25 cellular contexts compared by ENCODE assay signal in genomic region chr12:18259906-18260682, GRCh38. TPM values are rescaled to one million over a fixed set of nuclear protein-coding genes. Genes with fewer than 3 reads are reported as not detected.
DNase-seq lines count a peak whose midpoint lies in the region; ATAC-seq and TF ChIP-seq lines count a peak whose summit lies in the region.
"Had no signal": no experiment of that assay in that cellular context is flagged by ENCODE, and none has a peak within 500 bp of the region (broad histone marks: within the 10 kb centered on the region; RNA-seq: fewer than 3 reads in every experiment).

No MANE protein-coding gene starts in this region.

- H3K9me3 ChIP-seq in body of pancreas (no peaks in the 10 kb centered on the region), endocrine pancreas (ENCODE audit: control insufficient read depth, low read length) (no peaks in the 10 kb centered on the region), right lobe of liver (no peaks in the 10 kb centered on the region), suprapubic skin (no peaks in the 10 kb centered on the region)
- H3K9me3 ChIP-seq: A549; BLaER1 treated with 17β-estradiol and CSF1 and Interleukin-3, amounts not matched to agents 10 nM and 100 nM; Caco-2 had no signal

- H3K4me1 ChIP-seq in body of pancreas (no peaks in the 10 kb centered on the region), endocrine pancreas (ENCODE audit: control insufficient read depth, insufficient read depth, low read length) (no peaks in the 10 kb centered on the region), right lobe of liver (peaks cover 0 to 26% (median 7%) of the 10 kb centered on the region in 4 donors), suprapubic skin (peaks cover 13% of the 10 kb centered on the region)
- H3K4me1 ChIP-seq: A549; BLaER1 treated with 17β-estradiol and CSF1 and Interleukin-3, amounts not matched to agents 10 nM and 100 nM; Caco-2 had no signal

- H3K4me3 ChIP-seq in body of pancreas: no peak overlapping the region
- peak overlapping the region; percentile 49 for H3K4me3 ChIP-seq in endocrine pancreas (ENCODE audit: control insufficient read depth, insufficient read depth, low read length)
- no peak overlapping the region for H3K4me3 ChIP-seq in right lobe of liver
- no peak overlapping the region for H3K4me3 ChIP-seq in suprapubic skin
- H3K4me3 ChIP-seq in coronary artery: no peak overlapping the region
- H3K4me3 ChIP-seq: A549; BLaER1 treated with 17β-estradiol and CSF1 and Interleukin-3, amounts not matched to agents 10 nM and 100 nM; GM23338 had no signal

- H3K27me3 ChIP-seq in body of pancreas (no peaks in the 10 kb centered on the region), endocrine pancreas (ENCODE audit: control insufficient read depth, insufficient read depth, low read length) (no peaks in the 10 kb centered on the region), right lobe of liver (no peaks in the 10 kb centered on the region), suprapubic skin (no peaks in the 10 kb centered on the region)
- H3K27me3 ChIP-seq: BLaER1 treated with 17β-estradiol and CSF1 and Interleukin-3, amounts not matched to agents 10 nM and 100 nM had no signal

- ATAC-seq in body of pancreas (peak; percentile 51), right lobe of liver (peak; percentile 70 to 88 (median 81)), GM19351 (IDR thresholded peaks at IDR 0.05; ENCODE audit: unreplicated experiment) (no peak)
- ATAC-seq: A549, GM23338 had no signal

- DNase-seq in body of pancreas: no peak
- no peak for DNase-seq in right lobe of liver
- DNase-seq in suprapubic skin (ENCODE audit: low spot score in 2 of 2): no peak
- no peak for DNase-seq in occipital lobe (lab: John Stamatoyannopoulos, UW)
- DNase-seq in coronary artery (ENCODE audit: low spot score): no peak
- DNase-seq: AML-193; Caco-2; CD4-positive, alpha-beta T cell; H9; IMR-90; KG1; MM.1S; NCI-H2029; NCI-H446; NCI-H526; NCI-H82; NK-92 treated with Interleukin-12 subunit alpha and Interleukin-12 subunit beta, amount 100 ng/mL, for 24 hours; SHP77 had no signal

- TF ChIP-seq POLR2A in body of pancreas (IDR thresholded peaks at IDR 0.05) (no peak), right lobe of liver (IDR thresholded peaks at IDR 0.05) (no peak), suprapubic skin (IDR thresholded peaks at IDR 0.05) (no peak)

- TF ChIP-seq CTCF in body of pancreas (IDR thresholded peaks at IDR 0.05): no peak
- TF ChIP-seq CTCF in right lobe of liver (IDR thresholded peaks at IDR 0.05): no peak
- no peak for TF ChIP-seq CTCF in suprapubic skin (IDR thresholded peaks at IDR 0.05)
- no peak for TF ChIP-seq CTCF in coronary artery (IDR thresholded peaks at IDR 0.05)

- no peaks in the 10 kb centered on the region for H3K36me3 ChIP-seq in body of pancreas (replicated peaks in 1 of 2; ENCODE audit: insufficient read depth in 1 of 2, low read depth in 2 of 2)
- no peaks in the 10 kb centered on the region for H3K36me3 ChIP-seq in endocrine pancreas (ENCODE audit: control insufficient read depth, insufficient read depth, low read length)
- no peaks in the 10 kb centered on the region for H3K36me3 ChIP-seq in right lobe of liver
- no peaks in the 10 kb centered on the region for H3K36me3 ChIP-seq in suprapubic skin
- H3K36me3 ChIP-seq: BLaER1 treated with 17β-estradiol and CSF1 and Interleukin-3, amounts not matched to agents 10 nM and 100 nM had no signal

- H3K27ac ChIP-seq in body of pancreas (peak overlapping the region in 2 of 4 donors; percentile 16 to 62), right lobe of liver (peak overlapping the region in 1 of 3 donors; percentile 70), suprapubic skin (peak overlapping the region; percentile 80), coronary artery (no peak overlapping the region)
- H3K27ac ChIP-seq: A549; BLaER1 treated with 17β-estradiol and CSF1 and Interleukin-3, amounts not matched to agents 10 nM and 100 nM; RWPE1 had no signal

- 20 to 30% methylated on average over 1 of the region's 1 CpG for WGBS in body of pancreas, 2 donors
- 5% methylated on average over 1 of the region's 1 CpG for WGBS in right lobe of liver (ENCODE audit: insufficient coverage, low coverage, low lambda C conversion rate, missing lambda C conversion rate)
- 92% methylated on average over 1 of the region's 1 CpG for WGBS in suprapubic skin

- no peak overlapping the region for H3K9ac ChIP-seq in endocrine pancreas (ENCODE audit: control insufficient read depth, insufficient read depth, low read length)
- H3K9ac ChIP-seq: BLaER1 treated with 17β-estradiol and CSF1 and Interleukin-3, amounts not matched to agents 10 nM and 100 nM had no signal

- intact Hi-C loops in body of pancreas (cut with DNase I): no loop called here
- intact Hi-C loops in right lobe of liver (cut with DNase I): no loop called here

- TF ChIP-seq EP300 in suprapubic skin (IDR thresholded peaks at IDR 0.05): no peak

RNA-seq across cellular contexts. Expression of gene PIK3C2G, which starts 1.2 kb away (rescaled TPM):
- total RNA-seq in body of pancreas (10 to 100 TPM in 1 of 2 donors, 1 to 10 TPM in 1; 2.9 to 13.5 TPM), right lobe of liver (10 to 100 TPM; 12.5 to 30.5 (median 24.8) TPM), suprapubic skin (10 to 100 TPM; 23.6 to 80.5 (median 37.1) TPM), occipital lobe (0.31 TPM)
- total RNA-seq: Caco-2; CD4-positive, alpha-beta T cell; GM23338; H9; IMR-90; SK-MEL-5 had no signal
